1 cellular context compared by ENCODE assay signal in genomic region chr13:113092776-113093579, GRCh38.
TF ChIP-seq lines count a peak whose summit lies in the region.

No MANE protein-coding gene starts in this region.

TF ChIP-seq in HepG2, 621 proteins besides CTCF, POLR2A, EP300 and RAD21:
- TF ChIP-seq SNAI1 (CRISPR knock-in tag; IDR thresholded peaks at IDR 0.05; ENCODE audit: borderline replicate concordance): no peak
- TF ChIP-seq AGO2 (optimal IDR thresholded peaks at IDR 0.05; ENCODE audit: low read depth, low read length): peak; percentile 23
- TF ChIP-seq, protein P1, sequence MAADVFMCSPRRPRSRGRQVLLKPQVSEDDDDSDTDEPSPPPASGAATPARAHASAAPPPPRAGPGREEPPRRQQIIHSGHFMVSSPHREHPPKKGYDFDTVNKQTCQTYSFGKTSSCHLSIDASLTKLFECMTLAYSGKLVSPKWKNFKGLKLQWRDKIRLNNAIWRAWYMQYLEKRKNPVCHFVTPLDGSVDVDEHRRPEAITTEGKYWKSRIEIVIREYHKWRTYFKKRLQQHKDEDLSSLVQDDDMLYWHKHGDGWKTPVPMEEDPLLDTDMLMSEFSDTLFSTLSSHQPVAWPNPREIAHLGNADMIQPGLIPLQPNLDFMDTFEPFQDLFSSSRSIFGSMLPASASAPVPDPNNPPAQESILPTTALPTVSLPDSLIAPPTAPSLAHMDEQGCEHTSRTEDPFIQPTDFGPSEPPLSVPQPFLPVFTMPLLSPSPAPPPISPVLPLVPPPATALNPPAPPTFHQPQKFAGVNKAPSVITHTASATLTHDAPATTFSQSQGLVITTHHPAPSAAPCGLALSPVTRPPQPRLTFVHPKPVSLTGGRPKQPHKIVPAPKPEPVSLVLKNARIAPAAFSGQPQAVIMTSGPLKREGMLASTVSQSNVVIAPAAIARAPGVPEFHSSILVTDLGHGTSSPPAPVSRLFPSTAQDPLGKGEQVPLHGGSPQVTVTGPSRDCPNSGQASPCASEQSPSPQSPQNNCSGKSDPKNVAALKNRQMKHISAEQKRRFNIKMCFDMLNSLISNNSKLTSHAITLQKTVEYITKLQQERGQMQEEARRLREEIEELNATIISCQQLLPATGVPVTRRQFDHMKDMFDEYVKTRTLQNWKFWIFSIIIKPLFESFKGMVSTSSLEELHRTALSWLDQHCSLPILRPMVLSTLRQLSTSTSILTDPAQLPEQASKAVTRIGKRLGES (CRISPR knock-in tag; IDR thresholded peaks at IDR 0.05; ENCODE audit: borderline replicate concordance): no peak
